Comparison of ENCODE assay signal across 22 cellular contexts in the genomic region with DNA sequence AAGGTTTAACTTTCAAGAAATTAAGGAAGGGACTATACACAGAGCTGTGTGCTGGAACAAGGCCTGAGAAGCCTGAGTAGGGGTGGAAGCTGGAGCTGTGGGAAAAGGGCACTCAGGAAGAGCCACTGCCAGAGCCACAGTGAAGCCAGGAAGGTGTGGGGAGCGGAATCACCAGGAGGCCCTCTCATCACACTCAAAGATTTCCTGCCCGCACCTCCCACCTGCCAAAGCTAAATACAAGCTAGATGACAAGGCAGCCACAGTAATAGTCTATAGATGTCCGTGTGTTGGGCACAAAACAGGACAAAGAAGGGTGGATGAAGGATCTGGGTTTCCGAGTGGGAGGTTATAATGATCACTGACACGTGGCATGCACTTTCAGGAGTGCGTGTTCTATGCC.
A peak's percentile ranks its signal among the peaks of the same experiment; 100 is the strongest.
DNase-seq lines count a peak whose midpoint lies in the region; ATAC-seq and TF ChIP-seq lines count a peak whose summit lies in the region.
"Had no signal": no experiment of that assay in that cellular context is flagged by ENCODE, and none has a peak within 500 bp of the region (broad histone marks: within the 10 kb centered on the region; RNA-seq: fewer than 3 reads in every experiment).

No MANE protein-coding gene starts in this region.

- H3K36me3 Mint-ChIP-seq in Calu3 (ENCODE audit: insufficient read depth, unreplicated experiment), result peaks cover 21% of the 10 kb centered on the region
- H3K36me3 Mint-ChIP-seq in endodermal cell (ENCODE audit: low read depth), result peaks cover 11% of the 10 kb centered on the region

- no peak overlapping the region for H3K27ac ChIP-seq in OCI-LY3 (ENCODE audit: low read length)
- no peak overlapping the region for H3K27ac ChIP-seq in endodermal cell (ENCODE audit: low read depth, low read length)
- peak overlapping the region in 3 of 4 donors; percentile 9 to 35 (median 13) for H3K27ac ChIP-seq in sigmoid colon
- H3K27ac ChIP-seq: foreskin keratinocyte had no signal

- H3K36me3 ChIP-seq in OCI-LY3 (replicated peaks; ENCODE audit: low read depth, low read length), result peaks cover 38% of the 10 kb centered on the region
- peaks cover 11% of the 10 kb centered on the region for H3K36me3 ChIP-seq in endodermal cell (ENCODE audit: control insufficient read depth, insufficient read depth, low read length)
- peaks cover 0 to 7% (median 0%) of the 10 kb centered on the region in 4 donors for H3K36me3 ChIP-seq in sigmoid colon

- no peak for TF ChIP-seq POLR2A in sigmoid colon (IDR thresholded peaks at IDR 0.05)

- intact Hi-C loops in Calu3 (cut with micrococcal nuclease; ENCODE audit: unreplicated experiment) (loop anchor here (5.0 to 10.0 kb wide), 2 partner anchors 77 to 206 kb away; no protein-coding TSS in a partner anchor), sigmoid colon (cut with DNase I) (no loop called here)

- no peak overlapping the region for H3K4me3 Mint-ChIP-seq in Calu3 (ENCODE audit: low read depth, unreplicated experiment)
- H3K4me3 Mint-ChIP-seq in endodermal cell, result no peak overlapping the region
- H3K4me3 Mint-ChIP-seq: memory B cell, nephron progenitor cell had no signal

- peak overlapping the region; percentile 68 for H3K4me2 ChIP-seq in OCI-LY3 (ENCODE audit: low read length)

- no peaks in the 10 kb centered on the region for H3K27me3 Mint-ChIP-seq in Calu3 (ENCODE audit: unreplicated experiment)
- no peaks in the 10 kb centered on the region for H3K27me3 Mint-ChIP-seq in endodermal cell (ENCODE audit: insufficient read depth)
- H3K27me3 Mint-ChIP-seq: memory B cell had no signal

- DNase-seq in Calu3 (no peak), endodermal cell (peak; percentile 56), sigmoid colon (no peak), NCI-H2107 treated with DMSO at 0.1 percent for 48 hours (lab: John Stamatoyannopoulos, UW; ENCODE audit: unreplicated experiment) (no peak), kidney glomerular epithelial cell (lab: John Stamatoyannopoulos, UW) (no peak)
- DNase-seq: activated CD8-positive, alpha-beta memory T cell treated with anti-CD3 and anti-CD28 coated beads for 24 hours; activated gamma-delta T cell treated with Interleukin-2 at 50 U/mL for 16 hours; AML-193; body of pancreas; DMS 273 treated with DMSO at 0.1 percent for 48 hours; effector CD8-positive, alpha-beta T cell; KBM-7; NCI-H146; NCI-H748 treated with DMSO at 0.1 percent for 48 hours; nephron progenitor cell; stimulated activated naive CD4-positive, alpha-beta T cell had no signal

- no peak overlapping the region for H3K9ac ChIP-seq in OCI-LY3 (ENCODE audit: low read length)
- H3K9ac ChIP-seq in endodermal cell (ENCODE audit: extremely low read depth, low read length, poor library complexity, severe bottlenecking), result no peak overlapping the region

- H3K79me2 ChIP-seq in OCI-LY3 (ENCODE audit: low read length), result no peaks in the 10 kb centered on the region

- H3K4me3 ChIP-seq in OCI-LY3 (ENCODE audit: low read length) (peak overlapping the region; percentile 27; the same call in 1 of the 2 replicates), endodermal cell (ENCODE audit: low read length) (no peak overlapping the region), sigmoid colon (no peak overlapping the region)
- H3K4me3 ChIP-seq: body of pancreas had no signal

- peaks cover 26% of the 10 kb centered on the region; the same call in 1 of the 2 replicates for H3K9me3 ChIP-seq in OCI-LY3 (ENCODE audit: insufficient read depth, low read length)
- H3K9me3 ChIP-seq in endodermal cell (ENCODE audit: control insufficient read depth, low read length), result no peaks in the 10 kb centered on the region
- H3K9me3 ChIP-seq in sigmoid colon, result no peaks in the 10 kb centered on the region
- H3K9me3 ChIP-seq: body of pancreas had no signal

- no peak overlapping the region for H2AFZ ChIP-seq in OCI-LY3 (ENCODE audit: low read depth, low read length)

- peak overlapping the region; percentile 87 for H3K27ac Mint-ChIP-seq in Calu3 (ENCODE audit: unreplicated experiment)
- H3K27ac Mint-ChIP-seq in endodermal cell, result no peak overlapping the region
- H3K27ac Mint-ChIP-seq: nephron progenitor cell had no signal

- BruUV-seq in Calu3 (replicated peaks; lab: Mats Ljungman, UMichigan), result no TSS peak

- TF ChIP-seq CTCF in Calu3 (IDR thresholded peaks at IDR 0.05; ENCODE audit: unreplicated experiment) (no peak), OCI-LY3 (IDR thresholded peaks at IDR 0.05; ENCODE audit: low read depth, low read length) (no peak), endodermal cell (conservative IDR thresholded peaks at IDR 0.05) (no peak), sigmoid colon (IDR thresholded peaks at IDR 0.05) (no peak)

- peaks cover 48% of the 10 kb centered on the region for H3K4me1 ChIP-seq in OCI-LY3 (ENCODE audit: low read length)
- H3K4me1 ChIP-seq in endodermal cell (ENCODE audit: control insufficient read depth, insufficient read depth, low read length), result no peaks in the 10 kb centered on the region
- H3K4me1 ChIP-seq in sigmoid colon, result peaks cover 0 to 14% (median 0%) of the 10 kb centered on the region in 4 donors

- H3K9me3 Mint-ChIP-seq in Calu3 (ENCODE audit: low read depth, unreplicated experiment) (peaks cover 6% of the 10 kb centered on the region), endodermal cell (no peaks in the 10 kb centered on the region)

- H3K27me3 ChIP-seq in OCI-LY3 (ENCODE audit: low read depth, low read length) (no peaks in the 10 kb centered on the region), endodermal cell (ENCODE audit: control insufficient read depth, insufficient read depth, low read length, poor library complexity, severe bottlenecking) (no peaks in the 10 kb centered on the region), sigmoid colon (no peaks in the 10 kb centered on the region)
- H3K27me3 ChIP-seq: body of pancreas, foreskin keratinocyte had no signal

- CTCF ChIA-PET in Calu3 (lab: Charles Lee), result no interaction called here

- no peak for ATAC-seq in HG02610 (IDR thresholded peaks at IDR 0.05; ENCODE audit: unreplicated experiment)
- no peak for ATAC-seq in HG03565 (IDR thresholded peaks at IDR 0.05; ENCODE audit: unreplicated experiment)
- ATAC-seq: body of pancreas, sciatic nerve had no signal

- WGBS in endodermal cell (ENCODE audit: insufficient coverage in 1 of 2, insufficient read length in 1 of 2), 2 experiments, result 94 to 98% methylated on average over 6 of the region's 6 CpGs
- 86 to 88% methylated on average over 6 of the region's 6 CpGs for WGBS in sigmoid colon, 2 donors

- no peak for TF ChIP-seq EP300 in sigmoid colon (IDR thresholded peaks at IDR 0.05)

- H4K20me1 ChIP-seq in OCI-LY3 (ENCODE audit: insufficient read depth, low read length), result no peaks in the 10 kb centered on the region

- H3K4me1 Mint-ChIP-seq in Calu3 (ENCODE audit: low read depth, unreplicated experiment) (peaks cover 42% of the 10 kb centered on the region), endodermal cell (no peaks in the 10 kb centered on the region)
- H3K4me1 Mint-ChIP-seq: nephron progenitor cell had no signal

Comparison
In these comparisons a context has a peak if more than half of its experiments do, and no peak if none do; other contexts are left out.
1. H3K27ac ChIP-seq: peak in sigmoid colon (3 of 4); none in OCI-LY3 (single experiment) and endodermal cell (single experiment).